In the genomic region with DNA sequence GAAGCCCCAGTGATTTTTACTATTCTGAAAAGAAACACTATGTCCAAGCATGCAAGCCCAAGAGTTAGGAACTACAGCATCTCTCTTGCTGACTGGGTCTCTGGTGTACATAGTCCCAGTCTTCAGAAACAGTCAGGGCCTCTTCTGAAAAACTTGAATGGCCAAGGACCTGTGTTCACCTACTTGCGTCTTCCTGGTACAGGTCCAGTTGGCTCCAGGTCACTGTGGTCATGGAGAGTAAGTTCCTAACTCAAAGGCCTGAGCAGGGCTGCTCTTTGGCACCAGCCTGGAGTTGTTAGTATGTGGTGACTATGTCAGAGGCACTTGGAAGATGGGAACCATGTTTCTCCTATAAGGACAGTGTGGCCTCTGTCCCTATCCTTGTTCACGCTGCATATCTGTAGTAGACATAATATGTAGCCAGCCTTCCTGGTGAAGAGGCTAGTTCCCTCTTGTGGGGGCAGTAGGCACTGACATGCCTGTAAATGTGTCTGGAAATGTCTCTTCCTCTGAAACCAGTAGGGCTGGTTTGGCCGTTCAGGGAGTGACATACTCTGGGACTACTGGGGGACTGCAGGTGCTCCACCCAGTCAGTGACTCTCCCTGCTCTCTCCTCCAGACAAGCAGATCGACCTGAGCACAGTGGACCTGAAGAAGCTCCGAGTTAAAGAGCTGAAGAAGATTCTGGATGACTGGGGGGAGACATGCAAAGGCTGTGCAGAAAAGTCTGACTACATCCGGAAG, we compare ENCODE assay signal across 8 cellular contexts. TPM values are rescaled to one million over a fixed set of nuclear protein-coding genes. Genes with fewer than 3 reads are reported as not detected.
DNase-seq lines count a peak whose midpoint lies in the region; ATAC-seq and TF ChIP-seq lines count a peak whose summit lies in the region.

No MANE protein-coding gene starts in this region.

- H3K9me3 ChIP-seq in RWPE2 (ENCODE audit: severe bottlenecking) (no peaks in the 10 kb centered on the region), esophagus squamous epithelium (no peaks in the 10 kb centered on the region), transverse colon (no peaks in the 10 kb centered on the region)

- H3K4me3 Mint-ChIP-seq in activated naive CD4-positive, alpha-beta T cell treated with anti-CD3 and anti-CD28 coated beads, Interleukin-2, amount 10 ng/mL, durations not matched to agents 7 days and 5 days = no peak overlapping the region

- peaks cover 73% of the 10 kb centered on the region for H3K4me1 Mint-ChIP-seq in activated naive CD4-positive, alpha-beta T cell treated with anti-CD3 and anti-CD28 coated beads, Interleukin-2, amount 10 ng/mL, durations not matched to agents 7 days and 5 days

- TF ChIP-seq POLR2A in esophagus squamous epithelium (IDR thresholded peaks at IDR 0.05) = peak in 1 of 4 donors; percentile 8
- TF ChIP-seq POLR2A in transverse colon (IDR thresholded peaks at IDR 0.05) = peak; percentile 61

- H3K36me3 ChIP-seq in RWPE2 (ENCODE audit: low read depth) = peaks cover 68% of the 10 kb centered on the region
- peaks cover 6 to 41% (median 10%) of the 10 kb centered on the region in 3 donors for H3K36me3 ChIP-seq in esophagus squamous epithelium
- peaks cover 0 to 6% (median under 1%) of the 10 kb centered on the region in 4 donors for H3K36me3 ChIP-seq in transverse colon

- H3K9me3 Mint-ChIP-seq in activated naive CD4-positive, alpha-beta T cell treated with anti-CD3 and anti-CD28 coated beads, Interleukin-2, amount 10 ng/mL, durations not matched to agents 7 days and 5 days = no peaks in the 10 kb centered on the region

- no peaks in the 10 kb centered on the region for H3K27me3 ChIP-seq in RWPE2 (ENCODE audit: insufficient read depth, poor library complexity, severe bottlenecking)
- H3K27me3 ChIP-seq in esophagus squamous epithelium = no peaks in the 10 kb centered on the region
- H3K27me3 ChIP-seq in transverse colon = no peaks in the 10 kb centered on the region

- peak overlapping the region; percentile 55 for H3K27ac Mint-ChIP-seq in activated naive CD4-positive, alpha-beta T cell treated with anti-CD3 and anti-CD28 coated beads, Interleukin-2, amount 10 ng/mL, durations not matched to agents 7 days and 5 days

- TF ChIP-seq CTCF in RWPE2 (IDR thresholded peaks at IDR 0.05; ENCODE audit: poor library complexity, severe bottlenecking) (no peak), esophagus squamous epithelium (IDR thresholded peaks at IDR 0.05) (peak in 5 of 6 experiments; percentile 18 to 80 (median 63)), transverse colon (IDR thresholded peaks at IDR 0.05) (peak in 4 of 5 experiments; percentile 26 to 75 (median 44))

- ATAC-seq in RWPE2 (ENCODE audit: low read depth) = 0 out of 3 replicates have a peak, but pooled peaks have one; percentile 0
- ATAC-seq in HG03442 (IDR thresholded peaks at IDR 0.05; ENCODE audit: unreplicated experiment) = no peak

- no peak for DNase-seq in activated naive CD4-positive, alpha-beta T cell treated with anti-CD3 and anti-CD28 coated beads, Interleukin-2, amount 10 ng/mL, durations not matched to agents 7 days and 5 days
- no peak for DNase-seq in activated naive CD4-positive, alpha-beta T cell (lab: John Stamatoyannopoulos, UW)
- no peak for DNase-seq in RWPE2 (ENCODE audit: low spot score)
- DNase-seq in esophagus squamous epithelium (lab: John Stamatoyannopoulos, UW) = no peak
- peak; percentile 81 for DNase-seq in transverse colon
- DNase-seq in NCI-H446 (lab: John Stamatoyannopoulos, UW) = no peak
- DNase-seq in glomerular visceral epithelial cell (ENCODE audit: extremely low spot score) = no peak

- H3K27me3 Mint-ChIP-seq in activated naive CD4-positive, alpha-beta T cell treated with anti-CD3 and anti-CD28 coated beads, Interleukin-2, amount 10 ng/mL, durations not matched to agents 7 days and 5 days = no peaks in the 10 kb centered on the region

- CTCF ChIA-PET in activated naive CD4-positive, alpha-beta T cell treated with anti-CD3 and anti-CD28 coated beads, Interleukin-2, amount 10 ng/mL, durations not matched to agents 7 days and 5 days (lab: Charles Lee) = interaction anchor here (0.5 to 4.4 kb wide), 24 partner anchors 11 to 1020 kb away, joined by 3 to 40 read pairs (median 4); a partner anchor contains a TSS

- intact Hi-C loops in esophagus squamous epithelium (cut with DNase I) = no loop called here
- intact Hi-C loops in transverse colon (cut with DNase I; ENCODE audit: low total_unique reads) = no loop called here

- H3K27ac ChIP-seq in RWPE2 (ENCODE audit: poor library complexity, severe bottlenecking) (peak overlapping the region; percentile 64), esophagus squamous epithelium (peak overlapping the region; percentile 64 to 99 (median 94)), transverse colon (peak overlapping the region; percentile 62 to 94 (median 80))

- TF ChIP-seq EP300 in transverse colon (IDR thresholded peaks at IDR 0.05; ENCODE audit: low read depth) = no peak

- 18 to 75% methylated on average over 2 of the region's 6 CpGs for whole genome bisulfite sequencing in esophagus squamous epithelium, 2 donors
- WGBS in transverse colon (ENCODE audit: low coverage in 1 of 2), 2 donors = 56 to 67% methylated on average over 1 to 6 of the region's 6 CpGs

- H3K36me3 Mint-ChIP-seq in activated naive CD4-positive, alpha-beta T cell treated with anti-CD3 and anti-CD28 coated beads, Interleukin-2, amount 10 ng/mL, durations not matched to agents 7 days and 5 days = peaks cover 50% of the 10 kb centered on the region

- peaks cover 7% of the 10 kb centered on the region for H3K4me1 ChIP-seq in RWPE2 (ENCODE audit: insufficient read depth, poor library complexity, severe bottlenecking)
- H3K4me1 ChIP-seq in esophagus squamous epithelium = peaks cover 69 to 84% (median 73%) of the 10 kb centered on the region in 3 donors
- peaks cover 26 to 78% (median 72%) of the 10 kb centered on the region in 4 donors for H3K4me1 ChIP-seq in transverse colon

- H3K4me3 ChIP-seq in RWPE2 (ENCODE audit: severe bottlenecking) = no peak overlapping the region
- peak overlapping the region in 2 of 4 donors; percentile 4 to 38 for H3K4me3 ChIP-seq in esophagus squamous epithelium
- no peak overlapping the region for H3K4me3 ChIP-seq in transverse colon

- in situ Hi-C loops in transverse colon (cut with MboI; ENCODE audit: low pct_ligation_motif_present in 1 of 4, low pct_unique_long_range_greater_than_20kb in 1 of 4, low sequenced_read_pairs in 3 of 4) = loop anchor here (25.0 kb wide), 3 partner anchors 274 to 776 kb away; a partner anchor contains a TSS

RNA-seq across cellular contexts. Expression of a gene that starts 2.6 kb away (rescaled TPM):
- total RNA-seq in esophagus squamous epithelium (10 to 100 TPM; 26.3 to 35.3 (median 27.0) TPM), transverse colon (10 to 100 TPM; 19.1 to 69.9 (median 28.0) TPM)

RNA-seq across cellular contexts. Expression of a gene that starts 3.4 kb away (rescaled TPM):
- total RNA-seq in esophagus squamous epithelium (10 to 100 TPM; 35.9 to 97.7 (median 72.6) TPM), transverse colon (10 to 100 TPM; 15.7 to 56.2 (median 26.6) TPM)
